In the genomic region with DNA sequence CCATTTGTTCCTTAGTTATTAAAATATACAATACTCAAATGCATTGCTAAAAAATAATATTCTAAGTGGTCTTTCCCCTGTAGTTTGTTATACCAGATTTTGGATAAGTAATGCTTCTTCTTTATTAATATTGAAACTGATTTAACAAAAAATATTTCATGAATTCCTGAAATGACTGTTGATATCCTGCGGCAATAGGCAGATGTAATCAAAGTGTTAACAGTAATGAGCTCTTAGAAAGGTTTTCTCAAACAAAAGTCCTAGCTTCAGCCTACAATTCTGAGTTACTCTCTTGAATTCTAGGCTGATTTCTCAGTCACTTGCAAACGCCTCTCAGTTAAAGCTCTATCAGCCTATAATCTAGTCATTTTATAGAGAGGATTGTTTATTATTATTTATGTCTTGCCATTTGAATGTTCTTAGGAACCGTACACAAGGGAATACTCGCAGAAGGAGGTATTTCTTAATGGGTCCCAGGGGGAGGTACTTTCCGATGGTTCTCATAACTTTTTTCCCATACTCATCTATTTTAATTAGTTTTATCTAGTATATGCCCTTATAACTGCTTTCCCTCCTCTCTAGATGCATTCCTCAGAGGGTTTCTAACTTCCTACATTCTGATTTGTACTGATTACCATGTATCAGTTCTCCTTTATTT, we compare ENCODE assay signal across 32 cellular contexts.
DNase-seq lines count a peak whose midpoint lies in the region; ATAC-seq and TF ChIP-seq lines count a peak whose summit lies in the region.
"Had no signal": no experiment of that assay in that cellular context is flagged by ENCODE, and none has a peak within 500 bp of the region (broad histone marks: within the 10 kb centered on the region; RNA-seq: fewer than 3 reads in every experiment).

No MANE protein-coding gene starts in this region.

- H3K36me3 ChIP-seq in testis (ENCODE audit: low read depth, missing control alignments) = no peaks in the 10 kb centered on the region

- H3K9me3 ChIP-seq in testis = no peaks in the 10 kb centered on the region
- H3K9me3 ChIP-seq: A549, MG63, SK-N-SH had no signal

- CTCF ChIA-PET in GM10248 (lab: Yijun Ruan, JAX) = interaction anchor here (1.1 to 5.3 kb wide), 3 partner anchors 8 to 311 kb away, joined by 4 to 27 read pairs (median 21); no protein-coding TSS in a partner anchor

- H3K4me3 ChIP-seq in coronary artery = no peak overlapping the region
- no peak overlapping the region for H3K4me3 ChIP-seq in testis
- H3K4me3 ChIP-seq: A549, GM23338, MG63 had no signal

- no peaks in the 10 kb centered on the region for H3K4me1 ChIP-seq in testis
- H3K4me1 ChIP-seq: A549 had no signal

- intact Hi-C loops in testis (cut with DNase I; ENCODE audit: low total_unique reads) = no loop called here

- no peak for TF ChIP-seq POLR2A in testis (IDR thresholded peaks at IDR 0.05)

- peak overlapping the region; percentile 60 for H3K27ac Mint-ChIP-seq in mesothelial cell of epicardium
- H3K27ac Mint-ChIP-seq: B cell, GM23338, HFFc6 had no signal

- H3K27me3 Mint-ChIP-seq in mesothelial cell of epicardium (ENCODE audit: low read depth) = no peaks in the 10 kb centered on the region
- H3K27me3 Mint-ChIP-seq: T-helper 17 cell had no signal

- H3K27ac ChIP-seq in coronary artery (no peak overlapping the region), testis (no peak overlapping the region)
- H3K27ac ChIP-seq: A549, C4-2B had no signal

- peaks cover 6% of the 10 kb centered on the region for H3K4me1 Mint-ChIP-seq in mesothelial cell of epicardium
- H3K4me1 Mint-ChIP-seq: CD8-positive, alpha-beta memory T cell had no signal

- POLR2A ChIA-PET in GM10248 (lab: Yijun Ruan, JAX) = interaction anchor here (0.6 kb wide), 1 partner anchor 153 kb away, joined by 3 read pairs; no protein-coding TSS in a partner anchor

- no peak overlapping the region for H3K4me3 Mint-ChIP-seq in mesothelial cell of epicardium
- H3K4me3 Mint-ChIP-seq: B cell; CD8-positive, alpha-beta memory T cell; GM23338; H9; HFFc6; T-helper 17 cell had no signal

- TF ChIP-seq CTCF in GM10248 (IDR thresholded peaks at IDR 0.05; ENCODE audit: control extremely low read depth, extremely low read depth, low read depth, missing control alignments) (no peak), mesothelial cell of epicardium (IDR thresholded peaks at IDR 0.05; ENCODE audit: unreplicated experiment) (no peak), coronary artery (IDR thresholded peaks at IDR 0.05) (no peak), testis (IDR thresholded peaks at IDR 0.05) (no peak)

- H3K36me3 Mint-ChIP-seq in mesothelial cell of epicardium = peaks cover 43% of the 10 kb centered on the region

- WGBS in testis, 2 donors = 71 to 72% methylated on average over 5 of the region's 5 CpGs

- peak; percentile 39 for ATAC-seq in GM18511 (IDR thresholded peaks at IDR 0.05; ENCODE audit: unreplicated experiment)
- ATAC-seq: A549, GM23338, Panc1, T-helper 17 cell had no signal

- no peaks in the 10 kb centered on the region for H3K27me3 ChIP-seq in testis
- H3K27me3 ChIP-seq: MG63 had no signal

- peak; percentile 25 for DNase-seq in GM10248 (ENCODE audit: extremely low spot score)
- DNase-seq in NAMALWA (ENCODE audit: low spot score) = peak; percentile 56
- no peak for DNase-seq in mesothelial cell of epicardium (ENCODE audit: low spot score in 2 of 2, unreplicated experiment in 2 of 2)
- DNase-seq in SW480 (ENCODE audit: low spot score) = no peak
- DNase-seq in coronary artery (ENCODE audit: low spot score) = no peak
- DNase-seq in testis = no peak
- DNase-seq: CD8-positive, alpha-beta memory T cell; DMS 273 treated with DMSO at 0.1 percent for 48 hours; DMS79; GF-D8; H9; HFFc6; KBM-7; MG63; NCI-H1092; NCI-H1417 treated with DMSO at 0.1 percent for 48 hours; NCI-H1694 treated with DMSO at 0.1 percent for 48 hours; NCI-H2081; NCI-H2171; NCI-H226; NCI-H510A; NCI-H69; SHP77 treated with DMSO at 0.1 percent for 48 hours; SK-N-SH; SW 1271; T-helper 17 cell had no signal

- H3K9me3 Mint-ChIP-seq in mesothelial cell of epicardium = no peaks in the 10 kb centered on the region
- H3K9me3 Mint-ChIP-seq: CD8-positive, alpha-beta memory T cell; GM23338; H9; HFFc6 had no signal

Comparison
In these comparisons a context has a peak if more than half of its experiments do, and no peak if none do; other contexts are left out.
1. DNase-seq: peak in GM10248 (single experiment) and NAMALWA (single experiment); none in mesothelial cell of epicardium (0 of 2), SW480 (single experiment), coronary artery (single experiment) and testis (single experiment).